Comparison of ENCODE assay signal across 1 cellular context in the genomic region with DNA sequence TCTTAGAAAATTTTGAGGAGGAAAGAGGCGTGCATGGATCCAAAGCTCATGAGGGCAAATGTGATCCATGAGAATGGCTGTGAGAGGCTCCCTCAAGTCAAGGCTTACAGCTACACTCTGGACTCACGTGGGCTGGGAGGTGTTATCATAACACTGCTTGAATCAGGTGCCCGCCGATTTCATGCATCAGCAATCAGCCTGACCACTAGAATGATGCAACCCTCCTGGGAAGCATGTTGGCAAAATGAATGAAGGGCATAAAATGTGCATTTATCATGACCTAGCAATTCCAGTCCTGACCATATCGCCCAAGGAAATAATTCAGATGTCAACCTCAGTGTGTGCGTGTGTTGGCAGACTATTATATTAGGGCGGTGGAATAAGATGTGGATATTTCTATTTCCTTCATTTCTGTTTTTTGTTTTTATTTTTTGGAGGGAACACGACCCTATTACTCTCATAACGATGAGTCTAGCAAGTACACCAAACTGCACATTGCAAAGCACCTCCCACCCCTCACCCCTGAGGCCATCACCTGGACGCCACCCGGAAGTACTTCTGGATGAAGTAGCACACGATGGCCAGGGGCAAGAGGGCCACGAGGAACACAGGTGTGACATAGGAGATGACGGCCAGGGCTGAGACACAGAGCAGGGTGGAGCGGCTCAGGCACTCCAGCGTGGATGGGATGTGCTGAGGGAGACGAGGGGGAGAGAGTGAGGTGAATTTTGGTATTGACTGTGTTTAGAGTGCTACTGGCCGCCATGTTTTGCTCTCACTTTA.
TF ChIP-seq lines count a peak whose summit lies in the region.

No MANE protein-coding gene starts in this region.

TF ChIP-seq in GM23338, 12 proteins besides CTCF, POLR2A, EP300 and RAD21 (continued from another document):
- TF ChIP-seq, protein P1, sequence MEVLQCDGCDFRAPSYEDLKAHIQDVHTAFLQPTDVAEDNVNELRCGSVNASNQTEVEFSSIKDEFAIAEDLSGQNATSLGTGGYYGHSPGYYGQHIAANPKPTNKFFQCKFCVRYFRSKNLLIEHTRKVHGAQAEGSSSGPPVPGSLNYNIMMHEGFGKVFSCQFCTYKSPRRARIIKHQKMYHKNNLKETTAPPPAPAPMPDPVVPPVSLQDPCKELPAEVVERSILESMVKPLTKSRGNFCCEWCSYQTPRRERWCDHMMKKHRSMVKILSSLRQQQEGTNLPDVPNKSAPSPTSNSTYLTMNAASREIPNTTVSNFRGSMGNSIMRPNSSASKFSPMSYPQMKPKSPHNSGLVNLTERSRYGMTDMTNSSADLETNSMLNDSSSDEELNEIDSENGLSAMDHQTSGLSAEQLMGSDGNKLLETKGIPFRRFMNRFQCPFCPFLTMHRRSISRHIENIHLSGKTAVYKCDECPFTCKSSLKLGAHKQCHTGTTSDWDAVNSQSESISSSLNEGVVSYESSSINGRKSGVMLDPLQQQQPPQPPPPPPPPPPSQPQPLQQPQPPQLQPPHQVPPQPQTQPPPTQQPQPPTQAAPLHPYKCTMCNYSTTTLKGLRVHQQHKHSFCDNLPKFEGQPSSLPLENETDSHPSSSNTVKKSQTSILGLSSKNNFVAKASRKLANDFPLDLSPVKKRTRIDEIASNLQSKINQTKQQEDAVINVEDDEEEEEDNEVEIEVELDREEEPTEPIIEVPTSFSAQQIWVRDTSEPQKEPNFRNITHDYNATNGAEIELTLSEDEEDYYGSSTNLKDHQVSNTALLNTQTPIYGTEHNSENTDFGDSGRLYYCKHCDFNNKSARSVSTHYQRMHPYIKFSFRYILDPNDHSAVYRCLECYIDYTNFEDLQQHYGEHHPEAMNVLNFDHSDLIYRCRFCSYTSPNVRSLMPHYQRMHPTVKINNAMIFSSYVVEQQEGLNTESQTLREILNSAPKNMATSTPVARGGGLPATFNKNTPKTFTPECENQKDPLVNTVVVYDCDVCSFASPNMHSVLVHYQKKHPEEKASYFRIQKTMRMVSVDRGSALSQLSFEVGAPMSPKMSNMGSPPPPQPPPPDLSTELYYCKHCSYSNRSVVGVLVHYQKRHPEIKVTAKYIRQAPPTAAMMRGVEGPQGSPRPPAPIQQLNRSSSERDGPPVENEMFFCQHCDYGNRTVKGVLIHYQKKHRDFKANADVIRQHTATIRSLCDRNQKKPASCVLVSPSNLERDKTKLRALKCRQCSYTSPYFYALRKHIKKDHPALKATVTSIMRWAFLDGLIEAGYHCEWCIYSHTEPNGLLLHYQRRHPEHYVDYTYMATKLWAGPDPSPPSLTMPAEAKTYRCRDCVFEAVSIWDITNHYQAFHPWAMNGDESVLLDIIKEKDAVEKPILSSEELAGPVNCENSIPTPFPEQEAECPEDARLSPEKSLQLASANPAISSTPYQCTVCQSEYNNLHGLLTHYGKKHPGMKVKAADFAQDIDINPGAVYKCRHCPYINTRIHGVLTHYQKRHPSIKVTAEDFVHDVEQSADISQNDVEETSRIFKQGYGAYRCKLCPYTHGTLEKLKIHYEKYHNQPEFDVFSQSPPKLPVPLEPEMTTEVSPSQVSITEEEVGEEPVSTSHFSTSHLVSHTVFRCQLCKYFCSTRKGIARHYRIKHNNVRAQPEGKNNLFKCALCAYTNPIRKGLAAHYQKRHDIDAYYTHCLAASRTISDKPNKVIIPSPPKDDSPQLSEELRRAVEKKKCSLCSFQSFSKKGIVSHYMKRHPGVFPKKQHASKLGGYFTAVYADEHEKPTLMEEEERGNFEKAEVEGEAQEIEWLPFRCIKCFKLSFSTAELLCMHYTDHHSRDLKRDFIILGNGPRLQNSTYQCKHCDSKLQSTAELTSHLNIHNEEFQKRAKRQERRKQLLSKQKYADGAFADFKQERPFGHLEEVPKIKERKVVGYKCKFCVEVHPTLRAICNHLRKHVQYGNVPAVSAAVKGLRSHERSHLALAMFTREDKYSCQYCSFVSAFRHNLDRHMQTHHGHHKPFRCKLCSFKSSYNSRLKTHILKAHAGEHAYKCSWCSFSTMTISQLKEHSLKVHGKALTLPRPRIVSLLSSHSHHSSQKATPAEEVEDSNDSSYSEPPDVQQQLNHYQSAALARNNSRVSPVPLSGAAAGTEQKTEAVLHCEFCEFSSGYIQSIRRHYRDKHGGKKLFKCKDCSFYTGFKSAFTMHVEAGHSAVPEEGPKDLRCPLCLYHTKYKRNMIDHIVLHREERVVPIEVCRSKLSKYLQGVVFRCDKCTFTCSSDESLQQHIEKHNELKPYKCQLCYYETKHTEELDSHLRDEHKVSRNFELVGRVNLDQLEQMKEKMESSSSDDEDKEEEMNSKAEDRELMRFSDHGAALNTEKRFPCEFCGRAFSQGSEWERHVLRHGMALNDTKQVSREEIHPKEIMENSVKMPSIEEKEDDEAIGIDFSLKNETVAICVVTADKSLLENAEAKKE (CRISPR knock-in tag; IDR thresholded peaks at IDR 0.05): no peak
- TF ChIP-seq NANOG (IDR thresholded peaks at IDR 0.05; ENCODE audit: borderline replicate concordance) (no peak), ZNF114 (CRISPR knock-in tag; IDR thresholded peaks at IDR 0.05) (no peak), STAT1 (IDR thresholded peaks at IDR 0.05; ENCODE audit: unreplicated experiment) (no peak), JUNB (IDR thresholded peaks at IDR 0.05; ENCODE audit: unreplicated experiment) (no peak), EZH2phosphoT487 (IDR thresholded peaks at IDR 0.05; ENCODE audit: unreplicated experiment) (no peak)
- TF ChIP-seq, protein P2, sequence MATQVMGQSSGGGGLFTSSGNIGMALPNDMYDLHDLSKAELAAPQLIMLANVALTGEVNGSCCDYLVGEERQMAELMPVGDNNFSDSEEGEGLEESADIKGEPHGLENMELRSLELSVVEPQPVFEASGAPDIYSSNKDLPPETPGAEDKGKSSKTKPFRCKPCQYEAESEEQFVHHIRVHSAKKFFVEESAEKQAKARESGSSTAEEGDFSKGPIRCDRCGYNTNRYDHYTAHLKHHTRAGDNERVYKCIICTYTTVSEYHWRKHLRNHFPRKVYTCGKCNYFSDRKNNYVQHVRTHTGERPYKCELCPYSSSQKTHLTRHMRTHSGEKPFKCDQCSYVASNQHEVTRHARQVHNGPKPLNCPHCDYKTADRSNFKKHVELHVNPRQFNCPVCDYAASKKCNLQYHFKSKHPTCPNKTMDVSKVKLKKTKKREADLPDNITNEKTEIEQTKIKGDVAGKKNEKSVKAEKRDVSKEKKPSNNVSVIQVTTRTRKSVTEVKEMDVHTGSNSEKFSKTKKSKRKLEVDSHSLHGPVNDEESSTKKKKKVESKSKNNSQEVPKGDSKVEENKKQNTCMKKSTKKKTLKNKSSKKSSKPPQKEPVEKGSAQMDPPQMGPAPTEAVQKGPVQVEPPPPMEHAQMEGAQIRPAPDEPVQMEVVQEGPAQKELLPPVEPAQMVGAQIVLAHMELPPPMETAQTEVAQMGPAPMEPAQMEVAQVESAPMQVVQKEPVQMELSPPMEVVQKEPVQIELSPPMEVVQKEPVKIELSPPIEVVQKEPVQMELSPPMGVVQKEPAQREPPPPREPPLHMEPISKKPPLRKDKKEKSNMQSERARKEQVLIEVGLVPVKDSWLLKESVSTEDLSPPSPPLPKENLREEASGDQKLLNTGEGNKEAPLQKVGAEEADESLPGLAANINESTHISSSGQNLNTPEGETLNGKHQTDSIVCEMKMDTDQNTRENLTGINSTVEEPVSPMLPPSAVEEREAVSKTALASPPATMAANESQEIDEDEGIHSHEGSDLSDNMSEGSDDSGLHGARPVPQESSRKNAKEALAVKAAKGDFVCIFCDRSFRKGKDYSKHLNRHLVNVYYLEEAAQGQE (IDR thresholded peaks at IDR 0.05; ENCODE audit: unreplicated experiment): no peak
- TF ChIP-seq, protein P3, sequence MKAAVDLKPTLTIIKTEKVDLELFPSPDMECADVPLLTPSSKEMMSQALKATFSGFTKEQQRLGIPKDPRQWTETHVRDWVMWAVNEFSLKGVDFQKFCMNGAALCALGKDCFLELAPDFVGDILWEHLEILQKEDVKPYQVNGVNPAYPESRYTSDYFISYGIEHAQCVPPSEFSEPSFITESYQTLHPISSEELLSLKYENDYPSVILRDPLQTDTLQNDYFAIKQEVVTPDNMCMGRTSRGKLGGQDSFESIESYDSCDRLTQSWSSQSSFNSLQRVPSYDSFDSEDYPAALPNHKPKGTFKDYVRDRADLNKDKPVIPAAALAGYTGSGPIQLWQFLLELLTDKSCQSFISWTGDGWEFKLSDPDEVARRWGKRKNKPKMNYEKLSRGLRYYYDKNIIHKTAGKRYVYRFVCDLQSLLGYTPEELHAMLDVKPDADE (IDR thresholded peaks at IDR 0.05): no peak
